In the genomic region with DNA sequence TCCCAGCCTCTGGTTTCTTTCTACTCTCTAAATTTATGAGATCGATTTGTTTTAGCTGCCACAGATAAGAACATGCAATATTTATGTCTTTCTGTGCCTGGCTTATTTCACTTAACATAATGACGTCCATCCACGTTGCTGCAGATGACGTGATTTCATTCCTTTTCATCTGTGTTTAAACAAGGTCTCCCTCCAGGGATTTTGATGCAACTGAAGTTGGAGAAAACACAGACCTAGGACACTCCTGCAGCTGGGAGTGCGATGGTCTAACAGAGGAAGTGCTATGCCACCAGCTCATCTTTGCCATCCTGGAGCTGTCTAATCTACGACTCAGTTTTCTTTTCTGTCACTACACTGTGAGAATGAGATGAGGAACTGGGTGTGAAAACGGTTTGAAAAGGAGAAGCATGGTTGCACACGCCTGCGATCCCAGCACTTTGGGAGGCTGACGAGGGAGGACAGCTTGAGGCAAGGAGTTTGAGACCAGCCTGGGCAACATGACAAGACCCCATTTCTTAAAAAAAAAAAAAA, we compare ENCODE assay signal across 9 cellular contexts. TPM values are rescaled to one million over a fixed set of nuclear protein-coding genes. Genes with fewer than 3 reads are reported as not detected.
DNase-seq lines count a peak whose midpoint lies in the region; ATAC-seq and TF ChIP-seq lines count a peak whose summit lies in the region.
"Had no signal": no experiment of that assay in that cellular context is flagged by ENCODE, and none has a peak within 500 bp of the region (broad histone marks: within the 10 kb centered on the region; RNA-seq: fewer than 3 reads in every experiment).

No MANE protein-coding gene starts in this region.

- no peaks in the 10 kb centered on the region for H3K9me3 ChIP-seq in stomach

- peak overlapping the region; percentile 68 for H3K4me3 Mint-ChIP-seq in activated CD4-positive, alpha-beta T cell treated with anti-CD3 and anti-CD28 coated beads, Interleukin-2, amount 10 ng/mL, durations not matched to agents 24 days and 14 days

- intact Hi-C loops in activated CD4-positive, alpha-beta T cell treated with anti-CD3 and anti-CD28 coated beads, Interleukin-2, amount 10 ng/mL, durations not matched to agents 24 days and 14 days (cut with micrococcal nuclease), result no loop called here
- intact Hi-C loops in stomach (cut with DNase I; ENCODE audit: low total_unique reads), result no loop called here

- no peak for ATAC-seq in GM18498 (IDR thresholded peaks at IDR 0.05; ENCODE audit: unreplicated experiment)

- no peaks in the 10 kb centered on the region for H3K27me3 Mint-ChIP-seq in activated CD4-positive, alpha-beta T cell treated with anti-CD3 and anti-CD28 coated beads, Interleukin-2, amount 10 ng/mL, durations not matched to agents 24 days and 14 days

- H3K4me1 Mint-ChIP-seq in activated CD4-positive, alpha-beta T cell treated with anti-CD3 and anti-CD28 coated beads, Interleukin-2, amount 10 ng/mL, durations not matched to agents 24 days and 14 days, result peaks cover 34% of the 10 kb centered on the region

- no peak overlapping the region for H3K4me3 ChIP-seq in fibroblast of pulmonary artery (replicated peaks; ENCODE audit: low read depth, low read length)
- H3K4me3 ChIP-seq in stomach, result peak overlapping the region in 2 of 4 donors; percentile 66 to 75

- peaks cover 4% of the 10 kb centered on the region for H3K36me3 Mint-ChIP-seq in activated CD4-positive, alpha-beta T cell treated with anti-CD3 and anti-CD28 coated beads, Interleukin-2, amount 10 ng/mL, durations not matched to agents 24 days and 14 days (ENCODE audit: low read depth)

- no peaks in the 10 kb centered on the region for H3K9me3 Mint-ChIP-seq in activated CD4-positive, alpha-beta T cell treated with anti-CD3 and anti-CD28 coated beads, Interleukin-2, amount 10 ng/mL, durations not matched to agents 24 days and 14 days

- H3K36me3 ChIP-seq in stomach, result no peaks in the 10 kb centered on the region

- no peak for DNase-seq in activated CD4-positive, alpha-beta T cell treated with anti-CD3 and anti-CD28 coated beads, Interleukin-2, amount 10 ng/mL, durations not matched to agents 24 days and 14 days
- no peak for DNase-seq in activated CD4-positive, alpha-beta T cell treated with anti-CD3 and anti-CD28 coated beads, Interleukin-2, amount 50 U/mL, for 1 hour
- DNase-seq in RPMI8226 (peak; percentile 29), fibroblast of pulmonary artery (ENCODE audit: low read depth) (peak; percentile 53), stomach (no peak), NCI-H1092 (lab: John Stamatoyannopoulos, UW) (no peak)
- no peak for DNase-seq in stimulated activated CD4-positive, alpha-beta T cell treated with anti-CD3 and anti-CD28 coated beads, Interleukin-4, amount 100 ng/mL, for 1 hour
- DNase-seq: DMS79 treated with DMSO at 0.1 percent for 48 hours had no signal

- WGBS in stomach, 5 donors, result 37 to 54% (median 50%) methylated on average over 10 of the region's 10 CpGs

- peak overlapping the region in 4 of 5 donors; percentile 92 to 99 (median 96) for H3K27ac ChIP-seq in stomach

- TF ChIP-seq EP300 in stomach (IDR thresholded peaks at IDR 0.05), result peak; percentile 89

- H3K27ac Mint-ChIP-seq in activated CD4-positive, alpha-beta T cell treated with anti-CD3 and anti-CD28 coated beads, Interleukin-2, amount 10 ng/mL, durations not matched to agents 24 days and 14 days, result peak overlapping the region; percentile 23

- H3K27me3 ChIP-seq in stomach, result no peaks in the 10 kb centered on the region

- peaks cover 8 to 42% (median 24%) of the 10 kb centered on the region in 4 donors for H3K4me1 ChIP-seq in stomach

- TF ChIP-seq POLR2A in stomach (IDR thresholded peaks at IDR 0.05), result no peak

- TF ChIP-seq CTCF in fibroblast of pulmonary artery (IDR thresholded peaks at IDR 0.05; ENCODE audit: low read length, missing control alignments), result no peak
- TF ChIP-seq CTCF in stomach (IDR thresholded peaks at IDR 0.05), result no peak

RNA-seq across cellular contexts. Expression of a gene that starts 1.5 kb away (rescaled TPM):
- 8.9 and 9.2 TPM in 2 replicates for total RNA-seq in activated CD4-positive, alpha-beta T cell treated with anti-CD3 and anti-CD28 coated beads, Interleukin-2, amount 10 ng/mL, durations not matched to agents 24 days and 14 days
- total RNA-seq in stomach, result 10 to 100 TPM in 2 of 5 donors, 1 to 10 TPM in 3; 1.7 to 17.5 (median 7.4) TPM
- 1 to 10 TPM; 2.7 to 5.0 (median 4.0) TPM for polyA plus RNA-seq in stomach

Comparison
In these comparisons a context has a peak if more than half of its experiments do, and no peak if none do; other contexts are left out.
1. DNase-seq: peak in RPMI8226 (single experiment) and fibroblast of pulmonary artery (single experiment); none in activated CD4-positive, alpha-beta T cell treated with anti-CD3 and anti-CD28 coated beads, Interleukin-2, amount 10 ng/mL, durations not matched to agents 24 days and 14 days (single experiment), activated CD4-positive, alpha-beta T cell treated with anti-CD3 and anti-CD28 coated beads, Interleukin-2, amount 50 U/mL, for 1 hour (single experiment), stomach (single experiment), NCI-H1092 (single experiment) and stimulated activated CD4-positive, alpha-beta T cell treated with anti-CD3 and anti-CD28 coated beads, Interleukin-4, amount 100 ng/mL, for 1 hour (single experiment).